Comparison of ENCODE assay signal across 22 cellular contexts in the genomic region with DNA sequence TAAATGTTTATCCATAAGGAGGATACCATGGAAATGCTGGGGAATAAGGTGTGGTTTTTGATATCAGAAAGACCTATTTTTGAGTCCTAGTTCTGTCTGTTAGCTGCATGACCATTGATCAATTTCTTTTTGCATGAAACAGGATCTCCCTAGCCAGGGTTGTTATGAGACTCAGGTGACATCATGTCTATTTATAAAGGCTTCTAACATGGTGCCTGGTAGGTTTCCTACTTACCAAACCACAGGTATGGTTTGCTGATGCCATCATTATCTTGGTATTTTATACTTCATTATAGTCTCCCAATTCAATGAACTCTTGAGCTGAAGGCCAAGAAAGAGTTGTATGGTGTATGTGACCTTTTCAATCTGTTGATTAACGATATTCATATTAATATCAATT.
"Had no signal": no experiment of that assay in that cellular context is flagged by ENCODE, and none has a peak within 500 bp of the region (broad histone marks: within the 10 kb centered on the region; RNA-seq: fewer than 3 reads in every experiment).

No MANE protein-coding gene starts in this region.

- H3K27me3 ChIP-seq: cardiac muscle cell had no signal

- H3K4me3 ChIP-seq: cardiac muscle cell, MG63, PC-9 had no signal

- DNase-seq: activated B cell treated with CpG ODN at 0.5 μM for 24 hours; activated CD4-positive, alpha-beta T cell treated with anti-CD3 and anti-CD28 coated beads for 1 hour; activated CD4-positive, alpha-beta T cell treated with anti-CD3 and anti-CD28 coated beads, Interleukin-2, amount 10 ng/mL, durations not matched to agents 24 days and 14 days; activated CD4-positive, alpha-beta T cell treated with anti-CD3 and anti-CD28 coated beads, Interleukin-2, amount 50 U/mL, for 48 hours; activated CD8-positive, alpha-beta memory T cell treated with anti-CD3 and anti-CD28 coated beads, Interleukin-2, amount 10 ng/mL, durations not matched to agents 7 days and 5 days; activated effector memory CD4-positive, alpha-beta T cell treated with Interleukin-2 at 50 U/mL for 16 hours; activated naive CD4-positive, alpha-beta T cell; activated T-cell treated with anti-CD3 and anti-CD28 coated beads, Interleukin-2, amount 50 U/mL, for 24 hours; aorta; MG63; NCI-H1694; NCI-H2081; NCI-H345; NCI-H510A; NCI-H526 treated with DMSO at 0.1 percent for 48 hours; PC-9; SIG-M5; T-helper 17 cell; T1000 had no signal

- H3K36me3 ChIP-seq: cardiac muscle cell, MG63 had no signal

- FAIRE-seq: HepG2, TTC549 had no signal
